In the genomic region with DNA sequence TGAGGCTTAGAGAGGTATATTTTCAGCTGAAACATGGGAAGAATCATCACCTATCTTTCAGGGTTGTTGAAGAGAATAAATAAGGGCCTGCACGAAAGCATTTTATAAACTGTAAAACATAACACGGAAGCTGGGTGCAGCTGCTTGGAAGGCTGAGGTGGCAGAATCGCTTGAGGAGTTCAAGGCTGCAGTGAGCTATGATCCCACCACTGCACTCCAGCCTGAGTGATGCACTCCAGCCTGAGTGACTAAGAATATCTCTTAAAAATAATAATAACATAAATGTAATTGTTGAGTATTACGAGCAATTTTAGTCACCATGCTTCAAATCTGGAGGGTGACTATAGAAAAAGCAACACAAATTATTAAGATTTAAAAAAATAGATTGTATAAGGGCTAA, we compare ENCODE assay signal across 17 cellular contexts. TPM values are rescaled to one million over a fixed set of nuclear protein-coding genes. Genes with fewer than 3 reads are reported as not detected.
DNase-seq lines count a peak whose midpoint lies in the region; TF ChIP-seq lines count a peak whose summit lies in the region.
"Had no signal": no experiment of that assay in that cellular context is flagged by ENCODE, and none has a peak within 500 bp of the region (broad histone marks: within the 10 kb centered on the region; RNA-seq: fewer than 3 reads in every experiment).

No MANE protein-coding gene starts in this region.

- H3K27me3 ChIP-seq in ovary (no peaks in the 10 kb centered on the region), right atrium auricular region (no peaks in the 10 kb centered on the region), ascending aorta (no peaks in the 10 kb centered on the region)

- 14 to 25% (median 15%) methylated on average over 4 of the region's 4 CpGs for WGBS in ovary, 3 donors

- POLR2A ChIA-PET in OCI-LY7 (lab: Charles Lee), result interaction anchor here (0.7 to 1.3 kb wide), 3 partner anchors 10 to 469 kb away, joined by 3 to 5 read pairs (median 3); no protein-coding TSS in a partner anchor

- H3K4me2 ChIP-seq in OCI-LY7 (ENCODE audit: low read length), result peak overlapping the region; percentile 49
- H3K4me2 ChIP-seq: A549 had no signal

- peaks cover 79% of the 10 kb centered on the region for H3K4me1 Mint-ChIP-seq in type B pancreatic cell (ENCODE audit: unreplicated experiment)
- H3K4me1 Mint-ChIP-seq: CD14-positive monocyte had no signal

- H3K4me3 Mint-ChIP-seq in type B pancreatic cell, result no peak overlapping the region
- H3K4me3 Mint-ChIP-seq: CD14-positive monocyte; CD8-positive, alpha-beta T cell had no signal

- TF ChIP-seq EP300 in ovary (IDR thresholded peaks at IDR 0.05), result no peak

- H3K27ac ChIP-seq in OCI-LY7 (ENCODE audit: low read depth, low read length, poor library complexity, severe bottlenecking) (peak overlapping the region; percentile 43), ovary (peak overlapping the region in 1 of 2 donors; percentile 19), right atrium auricular region (no peak overlapping the region), ascending aorta (no peak overlapping the region)
- H3K27ac ChIP-seq: A549, HL-60 had no signal

- no peak overlapping the region for H2AFZ ChIP-seq in OCI-LY7 (ENCODE audit: low read length)

- H3K27me3 Mint-ChIP-seq in type B pancreatic cell, result no peaks in the 10 kb centered on the region

- no peaks in the 10 kb centered on the region for H3K36me3 ChIP-seq in OCI-LY7 (ENCODE audit: insufficient read depth, low read length)
- H3K36me3 ChIP-seq in ovary, result no peaks in the 10 kb centered on the region
- H3K36me3 ChIP-seq in right atrium auricular region, result no peaks in the 10 kb centered on the region
- no peaks in the 10 kb centered on the region for H3K36me3 ChIP-seq in ascending aorta
- H3K36me3 ChIP-seq: HAP-1 had no signal

- DNase-seq in HCEC 1CT (peak; percentile 63), OCI-LY7 (ENCODE audit: low spot score) (no peak), ovary (peak in 4 of 5 donors; percentile 33 to 58 (median 47)), type B pancreatic cell (ENCODE audit: extremely low spot score, unreplicated experiment) (no peak), right atrium auricular region (ENCODE audit: low spot score) (no peak), ascending aorta (ENCODE audit: low spot score in 2 of 2) (no peak)
- DNase-seq in activated naive CD4-positive, alpha-beta T cell treated with anti-CD3 and anti-CD28 coated beads, Interleukin-2, amount 50 U/mL, for 16 hours, result no peak
- DNase-seq: Caco-2; CD8-positive, alpha-beta T cell; DND-41; GOT3 had no signal

- H3K4me3 ChIP-seq in OCI-LY7 (ENCODE audit: low read depth, low read length, poor library complexity, severe bottlenecking) (no peak overlapping the region), ovary (no peak overlapping the region), right atrium auricular region (no peak overlapping the region), ascending aorta (no peak overlapping the region)
- H3K4me3 ChIP-seq: A549, GM12878, HAP-1, K562 had no signal

- BruUV-seq in OCI-LY7 (replicated peaks; lab: Mats Ljungman, UMichigan), result no TSS peak

- H3K9me2 ChIP-seq in OCI-LY7 (ENCODE audit: insufficient read depth, low read length), result no peaks in the 10 kb centered on the region

- H3K9me3 Mint-ChIP-seq in type B pancreatic cell, result no peaks in the 10 kb centered on the region
- H3K9me3 Mint-ChIP-seq: CD8-positive, alpha-beta T cell had no signal

- CTCF ChIA-PET in OCI-LY7 (lab: Charles Lee; ENCODE audit: unreplicated experiment), result interaction anchor here (1.9 kb wide), 1 partner anchor 54 kb away, joined by 5 read pairs; no protein-coding TSS in a partner anchor

- intact Hi-C loops in OCI-LY7 (cut with micrococcal nuclease; ENCODE audit: unreplicated experiment) (loop anchor here (10.0 kb wide), 2 partner anchors 148 to 658 kb away; no protein-coding TSS in a partner anchor), ovary (cut with DNase I) (no loop called here), ascending aorta (cut with DNase I) (no loop called here)

- no peaks in the 10 kb centered on the region for H4K20me1 ChIP-seq in OCI-LY7 (ENCODE audit: insufficient read depth, low read length)

- H3K9me3 ChIP-seq in OCI-LY7 (ENCODE audit: low read length) (no peaks in the 10 kb centered on the region), ovary (no peaks in the 10 kb centered on the region), right atrium auricular region (no peaks in the 10 kb centered on the region), ascending aorta (no peaks in the 10 kb centered on the region)
- H3K9me3 ChIP-seq: A549, Caco-2, HAP-1 had no signal

- TF ChIP-seq CTCF in OCI-LY7 (conservative IDR thresholded peaks at IDR 0.05; ENCODE audit: low read length) (no peak), ovary (IDR thresholded peaks at IDR 0.05) (no peak), type B pancreatic cell (conservative IDR thresholded peaks at IDR 0.05) (no peak), right atrium auricular region (IDR thresholded peaks at IDR 0.05) (no peak), ascending aorta (IDR thresholded peaks at IDR 0.05) (no peak)

- no peak for TF ChIP-seq POLR2A in ovary (IDR thresholded peaks at IDR 0.05)

- H3K36me3 Mint-ChIP-seq in type B pancreatic cell, result no peaks in the 10 kb centered on the region
- H3K36me3 Mint-ChIP-seq: CD14-positive monocyte; CD8-positive, alpha-beta T cell had no signal

- H3K27ac Mint-ChIP-seq in type B pancreatic cell, result peak overlapping the region; percentile 27
- H3K27ac Mint-ChIP-seq: CD14-positive monocyte; CD8-positive, alpha-beta T cell had no signal

- H3K4me1 ChIP-seq in OCI-LY7 (ENCODE audit: insufficient read depth, low read length, poor library complexity, severe bottlenecking) (peaks cover 96% of the 10 kb centered on the region), ovary (ENCODE audit: insufficient read depth) (peaks cover 31% of the 10 kb centered on the region), right atrium auricular region (peaks cover 0 to 52% of the 10 kb centered on the region in 2 donors), ascending aorta (peaks cover 18 to 32% of the 10 kb centered on the region in 2 donors)

- H3K79me2 ChIP-seq in OCI-LY7 (ENCODE audit: insufficient read depth, low read depth, low read length), result peaks cover 98% of the 10 kb centered on the region

RNA-seq across cellular contexts. Expression of gene RBFOX2, which starts 16.3 kb away (rescaled TPM):
- 74.3 and 78.7 TPM in 2 replicates for total RNA-seq in OCI-LY7 (2014; rRNA removed; shearing (Covaris generic))
- total RNA-seq in OCI-LY7 (2022), result 54.3 and 55.4 TPM in 2 replicates
- 100 to 1,000 TPM in 5 of 7 donors, 10 to 100 TPM in 2; 71.1 to 137 (median 128) TPM for total RNA-seq in ovary
- polyA plus RNA-seq in ovary, result 100 to 1,000 TPM in 1 of 2 donors, 10 to 100 TPM in 1; 68.7 to 140 TPM
- 94.1 and 164 TPM in 2 replicates for total RNA-seq in type B pancreatic cell (ENCODE audit: low replicate concordance)
- 10 to 100 TPM; 81.8 to 86.0 TPM for total RNA-seq in right atrium auricular region
- 58.1 TPM for total RNA-seq in ascending aorta
- polyA plus RNA-seq: CD14-positive monocyte had no signal

Comparison
In these comparisons a context has a peak if more than half of its experiments do, and no peak if none do; other contexts are left out.
1. DNase-seq: peak in HCEC 1CT (single experiment) and ovary (4 of 5); none in OCI-LY7 (single experiment), type B pancreatic cell (single experiment), activated naive CD4-positive, alpha-beta T cell treated with anti-CD3 and anti-CD28 coated beads, Interleukin-2, amount 50 U/mL, for 16 hours (single experiment), right atrium auricular region (single experiment) and ascending aorta (0 of 2).